8 cellular contexts compared by ENCODE assay signal in the genomic region with DNA sequence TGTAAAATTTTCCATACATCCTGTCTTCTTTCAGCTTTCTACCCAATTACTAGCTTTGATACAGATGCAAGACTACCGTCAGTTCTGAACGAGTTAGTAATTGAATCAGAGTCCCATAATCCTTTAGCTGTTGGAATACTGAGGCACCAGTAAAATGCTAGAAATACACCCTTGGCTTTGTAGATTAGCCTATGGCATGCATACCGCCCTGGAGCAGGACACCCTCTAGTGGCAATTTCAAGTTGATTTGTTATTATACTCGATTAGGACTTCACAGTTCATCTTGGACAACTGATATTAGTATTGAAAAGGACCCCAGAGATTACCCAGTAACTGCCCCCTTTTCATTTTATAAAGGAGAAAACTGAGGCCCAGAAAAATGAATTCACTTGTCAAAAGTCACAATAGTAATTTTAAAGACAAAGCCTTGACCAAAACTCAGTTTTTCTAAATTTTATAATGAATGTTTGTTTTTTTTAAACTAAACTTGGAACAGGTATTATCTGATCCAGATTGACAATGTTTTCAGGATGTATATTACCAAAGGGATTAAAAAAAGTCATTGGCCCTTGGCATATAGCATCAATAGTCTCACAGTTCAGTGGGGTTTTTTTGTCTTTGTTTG. TPM values are rescaled to one million over a fixed set of nuclear protein-coding genes. Genes with fewer than 3 reads are reported as not detected.
DNase-seq lines count a peak whose midpoint lies in the region; ATAC-seq and TF ChIP-seq lines count a peak whose summit lies in the region.

No MANE protein-coding gene starts in this region.

- no peaks in the 10 kb centered on the region for H3K9me2 ChIP-seq in SK-N-SH

- no peaks in the 10 kb centered on the region for H3K27me3 ChIP-seq in CD8-positive, alpha-beta memory T cell (ENCODE audit: insufficient read depth, low read length, poor library complexity, severe bottlenecking)
- H3K27me3 ChIP-seq in SK-N-SH (ENCODE audit: insufficient read depth), result no peaks in the 10 kb centered on the region

- POLR2A ChIA-PET in CD8-positive, alpha-beta memory T cell (lab: Charles Lee), result no interaction called here
- POLR2A ChIA-PET in SK-N-SH (lab: Yijun Ruan, JAX), result no interaction called here

- CTCF ChIA-PET in CD8-positive, alpha-beta memory T cell (lab: Charles Lee), result interaction anchor here (0.7 to 2.3 kb wide), 8 partner anchors 10 to 168 kb away, joined by 3 to 13 read pairs (median 4); a partner anchor contains a TSS
- CTCF ChIA-PET in SK-N-SH (lab: Yijun Ruan, JAX), result interaction anchor here (0.6 to 2.5 kb wide), 21 partner anchors 9 to 412 kb away, joined by 3 to 37 read pairs (median 3); a partner anchor contains a TSS

- H3F3A ChIP-seq in SK-N-SH (replicated peaks; ENCODE audit: insufficient read depth), result peaks cover 24% of the 10 kb centered on the region

- H3K4me3 Mint-ChIP-seq in CD8-positive, alpha-beta memory T cell, result no peak overlapping the region

- H3K4me2 ChIP-seq in SK-N-SH, result no peak overlapping the region

- TF ChIP-seq EP300 in SK-N-SH (IDR thresholded peaks at IDR 0.05; ENCODE audit: borderline replicate concordance in 1 of 2, low read depth in 1 of 2, low read length in 1 of 2), result no peak

- H3K9me3 Mint-ChIP-seq in CD8-positive, alpha-beta memory T cell, result no peaks in the 10 kb centered on the region

- peaks cover 24 to 50% (median 50%) of the 10 kb centered on the region in 3 donors for H3K4me1 Mint-ChIP-seq in CD8-positive, alpha-beta memory T cell

- H4K20me1 ChIP-seq in SK-N-SH (ENCODE audit: insufficient read depth), result peaks cover 30% of the 10 kb centered on the region

- H2AFZ ChIP-seq in SK-N-SH (ENCODE audit: low read depth), result no peak overlapping the region

- H3K36me3 Mint-ChIP-seq in CD8-positive, alpha-beta memory T cell, result peaks cover 0 to 20% (median 7%) of the 10 kb centered on the region in 3 donors

- H3K27me3 Mint-ChIP-seq in CD8-positive, alpha-beta memory T cell, result no peaks in the 10 kb centered on the region

- DNase-seq in CD8-positive, alpha-beta memory T cell, result peak in 3 of 5 donors; percentile 24 to 60 (median 35)
- DNase-seq in M059J (ENCODE audit: low read depth) (peak; percentile 64), SK-N-SH (peak; percentile 54), T47D (ENCODE audit: low read depth in 1 of 2, low spot score in 1 of 2) (peak; percentile 25 to 78), islet precursor cell (peak; percentile 60)
- DNase-seq in stimulated activated CD4-positive, alpha-beta T cell treated with anti-CD3 and anti-CD28 coated beads, Interleukin-2, amount 100 ng/mL, for 48 hours, result peak; percentile 5 to 7

- 16% methylated on average over 4 of the region's 4 CpGs for WGBS in SK-N-SH (ENCODE audit: low lambda C conversion rate)

- TF ChIP-seq RAD21 in SK-N-SH (IDR thresholded peaks at IDR 0.05; ENCODE audit: low read length), result peak; percentile 86

- H3K36me3 ChIP-seq in CD8-positive, alpha-beta memory T cell (ENCODE audit: insufficient read depth, low read length), result no peaks in the 10 kb centered on the region
- peaks cover 0 to 27% of the 10 kb centered on the region in 2 experiments for H3K36me3 ChIP-seq in SK-N-SH (replicated peaks in 1 of 2; ENCODE audit: control insufficient read depth in 1 of 2, insufficient read depth in 2 of 2, low read length in 1 of 2)

- no peaks in the 10 kb centered on the region for H3K9me3 ChIP-seq in CD8-positive, alpha-beta memory T cell (ENCODE audit: low read length)
- H3K9me3 ChIP-seq in SK-N-SH, result no peaks in the 10 kb centered on the region

- H3K9ac ChIP-seq in SK-N-SH, result no peak overlapping the region

- in situ Hi-C loops in T47D (cut with HindIII; ENCODE audit: low pct_unique_long_range_greater_than_20kb, low sequenced_read_pairs), result no loop called here

- TF ChIP-seq CTCF in SK-N-SH (IDR thresholded peaks at IDR 0.05), result peak; percentile 77

- no peaks in the 10 kb centered on the region for H3K4me1 ChIP-seq in CD8-positive, alpha-beta memory T cell (ENCODE audit: insufficient read depth, low read length)
- H3K4me1 ChIP-seq in SK-N-SH (ENCODE audit: control insufficient read depth in 1 of 2, insufficient read depth in 2 of 2, low read depth in 1 of 2, low read length in 1 of 2), result peaks cover 0 to 18% of the 10 kb centered on the region in 2 experiments; a peak in 2 of 4 replicates

- no peak overlapping the region for H3K4me3 ChIP-seq in CD8-positive, alpha-beta memory T cell (ENCODE audit: low read length)
- H3K4me3 ChIP-seq in SK-N-SH (ENCODE audit: low read depth in 2 of 2, low read length in 1 of 2), result no peak overlapping the region; a peak in 1 of 4 replicates

- peak; percentile 72 for ATAC-seq in GM19372 (IDR thresholded peaks at IDR 0.05; ENCODE audit: low read depth, unreplicated experiment)
- ATAC-seq in HG03342 (IDR thresholded peaks at IDR 0.05; ENCODE audit: unreplicated experiment), result no peak

- no peak overlapping the region for H3K27ac ChIP-seq in CD8-positive, alpha-beta memory T cell (ENCODE audit: low read depth, low read length)
- H3K27ac ChIP-seq in SK-N-SH (ENCODE audit: low read depth in 2 of 2, low read length in 1 of 2), result no peak overlapping the region

- peaks cover 98% of the 10 kb centered on the region for H3K79me2 ChIP-seq in SK-N-SH (ENCODE audit: insufficient read depth)

- peak overlapping the region in 4 of 8 donors; percentile 26 to 76 (median 45) for H3K27ac Mint-ChIP-seq in CD8-positive, alpha-beta memory T cell

TF ChIP-seq in SK-N-SH, 30 proteins besides CTCF, POLR2A, EP300 and RAD21:
- TF ChIP-seq SMC3 (IDR thresholded peaks at IDR 0.05; ENCODE audit: low read depth, low read length), result peak; percentile 76
- no peak for TF ChIP-seq RFX5 (IDR thresholded peaks at IDR 0.05; ENCODE audit: low read length)

RNA-seq across cellular contexts. Expression of a gene that starts 46.1 kb away (rescaled TPM):
- not detected for total RNA-seq in CD8-positive, alpha-beta memory T cell
- not detected for polyA plus RNA-seq in CD8-positive, alpha-beta memory T cell
- total RNA-seq in M059J (2014; rRNA removed; shearing (Covaris generic)), result 8.3 and 11.6 TPM in 2 replicates
- polyA plus RNA-seq in SK-N-SH (2012; rRNA removed), result 14.8 and 15.9 TPM in 2 replicates
- 11.4 and 15.1 TPM in 2 replicates for polyA plus RNA-seq in SK-N-SH (2012; cell fraction: cytosol; rRNA removed)
- 12.6 and 16.6 TPM in 2 replicates for polyA plus RNA-seq in SK-N-SH (2012; cell fraction: nucleus; rRNA removed)

Comparison
In these comparisons a context has a peak if more than half of its experiments do, and no peak if none do; other contexts are left out.
1. DNase-seq: peak in every context shown above with its lines; median percentile 64 in M059J; 60 in islet precursor cell; 54 in SK-N-SH; 52 in T47D; 35 in CD8-positive, alpha-beta memory T cell; 6 in stimulated activated CD4-positive, alpha-beta T cell treated with anti-CD3 and anti-CD28 coated beads, Interleukin-2, amount 100 ng/mL, for 48 hours.